In genomic region chr11:10441652-10442503, GRCh38 we compare ENCODE assay signal across 10 cellular contexts. TPM values are rescaled to one million over a fixed set of nuclear protein-coding genes. Genes with fewer than 3 reads are reported as not detected.
DNase-seq lines count a peak whose midpoint lies in the region; ATAC-seq, FAIRE-seq and TF ChIP-seq lines count a peak whose summit lies in the region.
"Had no signal": no experiment of that assay in that cellular context is flagged by ENCODE, and none has a peak within 500 bp of the region (broad histone marks: within the 10 kb centered on the region; RNA-seq: fewer than 3 reads in every experiment).

No MANE protein-coding gene starts in this region.

- no peak overlapping the region for H3K4me3 Mint-ChIP-seq in T-helper 1 cell treated with Interleukin-12 subunit alpha and Interleukin-12 subunit beta and Interleukin-4 antibody, amounts not matched to agents 30 μg/mL and 1 μg/mL, for 36 hours
- H3K4me3 Mint-ChIP-seq in osteocyte (ENCODE audit: unreplicated experiment) = no peak overlapping the region
- H3K4me3 Mint-ChIP-seq: brain had no signal

- peaks cover under 1% of the 10 kb centered on the region for H3K27me3 Mint-ChIP-seq in T-helper 1 cell treated with Interleukin-12 subunit alpha and Interleukin-12 subunit beta and Interleukin-4 antibody, amounts not matched to agents 30 μg/mL and 1 μg/mL, for 36 hours (ENCODE audit: low read depth)
- no peaks in the 10 kb centered on the region for H3K27me3 Mint-ChIP-seq in osteocyte (ENCODE audit: unreplicated experiment)

- H3K36me3 ChIP-seq in small intestine (ENCODE audit: control insufficient read depth in 2 of 2, insufficient read depth in 2 of 2, low read length in 2 of 2) = no peaks in the 10 kb centered on the region

- no peaks in the 10 kb centered on the region for H3K4me1 ChIP-seq in small intestine (ENCODE audit: control insufficient read depth in 2 of 2, insufficient read depth in 1 of 2, low read depth in 1 of 2, low read length in 1 of 2)

- FAIRE-seq in small intestine (lab: Jason Lieb, UNC) = no peak

- no peak overlapping the region for H3K4me3 ChIP-seq in NB4 (ENCODE audit: low read depth, low read length)
- H3K4me3 ChIP-seq in small intestine (ENCODE audit: low read depth in 1 of 2, low read length in 2 of 2) = no peak overlapping the region

- DNase-seq in T-helper 1 cell (no peak), NB4 (ENCODE audit: low read depth) (peak; percentile 80), osteocyte (ENCODE audit: extremely low spot score, unreplicated experiment) (no peak), H4 (ENCODE audit: low spot score) (no peak), small intestine (no peak), HuH-7 (ENCODE audit: low spot score) (no peak)
- DNase-seq: NCI-H2029 had no signal

- TF ChIP-seq CTCF in NB4 (IDR thresholded peaks at IDR 0.05; ENCODE audit: low read depth, low read length) (no peak), osteocyte (IDR thresholded peaks at IDR 0.05) (no peak)

- no peaks in the 10 kb centered on the region for H3K9me3 Mint-ChIP-seq in T-helper 1 cell treated with Interleukin-12 subunit alpha and Interleukin-12 subunit beta and Interleukin-4 antibody, amounts not matched to agents 30 μg/mL and 1 μg/mL, for 36 hours
- no peaks in the 10 kb centered on the region for H3K9me3 Mint-ChIP-seq in osteocyte (ENCODE audit: unreplicated experiment)
- H3K9me3 Mint-ChIP-seq: brain had no signal

- no peaks in the 10 kb centered on the region for H3K27me3 ChIP-seq in small intestine (ENCODE audit: control insufficient read depth in 2 of 2, insufficient read depth in 2 of 2, low read length in 2 of 2)

- H3K36me3 Mint-ChIP-seq in T-helper 1 cell treated with Interleukin-12 subunit alpha and Interleukin-12 subunit beta and Interleukin-4 antibody, amounts not matched to agents 30 μg/mL and 1 μg/mL, for 36 hours (ENCODE audit: low read depth) = no peaks in the 10 kb centered on the region
- no peaks in the 10 kb centered on the region for H3K36me3 Mint-ChIP-seq in osteocyte (ENCODE audit: unreplicated experiment)
- H3K36me3 Mint-ChIP-seq: brain had no signal

- no peaks in the 10 kb centered on the region for H3K9me3 ChIP-seq in small intestine (ENCODE audit: control insufficient read depth, low read depth)

- peaks cover 11% of the 10 kb centered on the region for H3K4me1 Mint-ChIP-seq in T-helper 1 cell treated with Interleukin-12 subunit alpha and Interleukin-12 subunit beta and Interleukin-4 antibody, amounts not matched to agents 30 μg/mL and 1 μg/mL, for 36 hours (ENCODE audit: low read depth)
- peaks cover 39% of the 10 kb centered on the region for H3K4me1 Mint-ChIP-seq in osteocyte (ENCODE audit: unreplicated experiment)
- H3K4me1 Mint-ChIP-seq: brain had no signal

- H3K27ac ChIP-seq in small intestine (ENCODE audit: low read depth in 1 of 2, low read length in 1 of 2) = no peak overlapping the region

- H3K27ac Mint-ChIP-seq in T-helper 1 cell treated with Interleukin-12 subunit alpha and Interleukin-12 subunit beta and Interleukin-4 antibody, amounts not matched to agents 30 μg/mL and 1 μg/mL, for 36 hours = peak overlapping the region; percentile 6
- peak overlapping the region; percentile 72 for H3K27ac Mint-ChIP-seq in osteocyte (ENCODE audit: unreplicated experiment)
- H3K27ac Mint-ChIP-seq: brain had no signal

- TF ChIP-seq POLR2A in NB4 (IDR thresholded peaks at IDR 0.05; ENCODE audit: extremely low read depth, insufficient read length) = no peak

- 73 to 79% (median 74%) methylated on average over 7 to 8 of the region's 8 CpGs for WGBS in small intestine, 3 donors

- peak; percentile 99 for ATAC-seq in HG02798 (IDR thresholded peaks at IDR 0.05; ENCODE audit: poor library complexity, unreplicated experiment)

RNA-seq across cellular contexts. Expression of gene AMPD3, which starts 13.2 kb away (rescaled TPM):
- 5.3 and 6.2 TPM in 2 replicates for total RNA-seq in osteocyte
- 1.6 and 1.9 TPM in 2 replicates for total RNA-seq in H4 (2014; rRNA removed; shearing (Covaris generic))
- polyA plus RNA-seq in small intestine = 1 to 10 TPM; 2.7 to 5.1 (median 4.0) TPM
